32 cellular contexts compared by ENCODE assay signal in the genomic region with DNA sequence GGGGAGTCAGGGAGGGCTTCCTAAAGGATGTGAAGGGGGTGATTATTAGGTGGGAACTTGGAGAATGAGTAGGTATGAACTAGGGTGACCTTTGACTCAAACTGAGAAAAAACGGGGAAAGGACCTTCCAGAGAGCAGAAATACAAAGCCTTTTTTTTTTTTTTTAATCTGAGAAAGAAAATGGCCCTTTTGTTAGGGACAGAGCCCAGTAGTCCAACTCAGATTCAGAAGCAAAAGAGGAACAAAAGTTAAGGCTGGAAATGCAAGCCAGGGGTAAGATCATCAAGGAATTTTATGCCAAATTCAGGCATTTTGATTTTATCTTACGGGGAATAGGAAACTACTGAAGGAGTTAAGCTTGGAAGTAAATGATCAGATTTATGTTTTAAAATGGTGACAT.
"Had no signal": no experiment of that assay in that cellular context is flagged by ENCODE, and none has a peak within 500 bp of the region (broad histone marks: within the 10 kb centered on the region; RNA-seq: fewer than 3 reads in every experiment).

No MANE protein-coding gene starts in this region.

- H3K4me3 ChIP-seq: heart right ventricle, hepatocyte, left ventricle myocardium inferior, lung, mucosa of descending colon, ovary, prostate gland, skin epidermis, stomach, suprapubic skin, thoracic aorta, tibial artery, upper lobe of right lung had no signal

- H3K36me3 Mint-ChIP-seq: memory B cell; natural killer cell treated with Interleukin-12 subunit alpha and Interleukin-12 subunit beta and Interleukin-15 and Interleukin-18, amount 100 ng/mL, for 72 hours; stimulated activated naive B cell treated with anti-CD40 and anti-IgM and Interleukin-4, amounts not matched to agents 10 μg/mL and 1 μg/mL and 100 μg/mL, for 72 hours had no signal

- DNase-seq: heart right ventricle; islet precursor cell; left ventricle myocardium inferior; midbrain; mucosa of descending colon; naive thymus-derived CD4-positive, alpha-beta T cell; occipital lobe; ovary; posterior cingulate gyrus; retina; right cardiac atrium; stimulated activated CD4-positive, alpha-beta T cell treated with anti-CD3 and anti-CD28 coated beads, Interleukin-12 subunit alpha, Interleukin-12 subunit beta, amount 100 ng/mL, for 4 hours; stimulated activated CD4-positive, alpha-beta T cell treated with anti-CD3 and anti-CD28 coated beads, Interleukin-15, amount 100 ng/mL, for 24 hours; stimulated activated CD4-positive, alpha-beta T cell treated with anti-CD3 and anti-CD28 coated beads, Interleukin-2, amount 100 ng/mL, for 24 hours; stimulated activated CD4-positive, alpha-beta T cell treated with anti-CD3 and anti-CD28 coated beads, Interleukin-4, amount 100 ng/mL, for 1 hour; stimulated activated naive B cell treated with anti-CD40 and anti-IgM and Interleukin-4, amounts not matched to agents 10 μg/mL and 1 μg/mL and 100 μg/mL, for 72 hours; stimulated activated naive CD8-positive, alpha-beta T cell treated with anti-CD3 and anti-CD28 coated beads, Interleukin-15, Interleukin-2, amounts not matched to agents 100 U/mL and 50 U/mL, for 24 hours; stomach; tibial artery; trophoblast cell; upper lobe of right lung had no signal

- H3K27ac Mint-ChIP-seq: memory B cell; naive thymus-derived CD4-positive, alpha-beta T cell; natural killer cell treated with Interleukin-12 subunit alpha and Interleukin-12 subunit beta and Interleukin-15 and Interleukin-18, amount 100 ng/mL, for 72 hours; stimulated activated naive B cell treated with anti-CD40 and anti-IgM and Interleukin-4, amounts not matched to agents 10 μg/mL and 1 μg/mL and 100 μg/mL, for 72 hours had no signal

- H3K9me3 ChIP-seq: mucosa of descending colon, neutrophil, ovary, prostate gland, suprapubic skin, thoracic aorta, tibial artery, upper lobe of right lung had no signal

- FAIRE-seq: urothelium cell line had no signal

- H3K27me3 ChIP-seq: ovary had no signal

- H3K4me1 Mint-ChIP-seq: memory B cell had no signal

- H3K4me3 Mint-ChIP-seq: memory B cell; naive thymus-derived CD4-positive, alpha-beta T cell; natural killer cell treated with Interleukin-12 subunit alpha and Interleukin-12 subunit beta and Interleukin-15 and Interleukin-18, amount 100 ng/mL, for 72 hours; stimulated activated naive B cell treated with anti-CD40 and anti-IgM and Interleukin-4, amounts not matched to agents 10 μg/mL and 1 μg/mL and 100 μg/mL, for 72 hours had no signal

- H2AFZ ChIP-seq: hepatocyte had no signal

- H3K27ac ChIP-seq: heart right ventricle, hepatocyte, left ventricle myocardium inferior, neutrophil, ovary, prostate gland, skin epidermis, stomach, suprapubic skin, thoracic aorta, tibial artery, upper lobe of right lung had no signal

- H3K4me1 ChIP-seq: prostate gland, upper lobe of right lung had no signal

- H3K79me2 ChIP-seq: hepatocyte had no signal

- ATAC-seq: heart right ventricle; mucosa of descending colon; naive thymus-derived CD4-positive, alpha-beta T cell; natural killer cell treated with Interleukin-12 subunit alpha and Interleukin-12 subunit beta and Interleukin-15 and Interleukin-18, amount 100 ng/mL, for 72 hours; right cardiac atrium; sciatic nerve; stimulated activated naive B cell treated with anti-CD40 and anti-IgM and Interleukin-4, amounts not matched to agents 10 μg/mL and 1 μg/mL and 100 μg/mL, for 72 hours; stimulated activated naive CD8-positive, alpha-beta T cell treated with anti-CD3 and anti-CD28 coated beads, Interleukin-15, Interleukin-2, amounts not matched to agents 100 U/mL and 50 U/mL, for 24 hours; upper lobe of right lung had no signal

- H3K36me3 ChIP-seq: heart right ventricle, left ventricle myocardium inferior, neutrophil, ovary, prostate gland, stomach, suprapubic skin, thoracic aorta, tibial artery, upper lobe of right lung had no signal
